In the genomic region with DNA sequence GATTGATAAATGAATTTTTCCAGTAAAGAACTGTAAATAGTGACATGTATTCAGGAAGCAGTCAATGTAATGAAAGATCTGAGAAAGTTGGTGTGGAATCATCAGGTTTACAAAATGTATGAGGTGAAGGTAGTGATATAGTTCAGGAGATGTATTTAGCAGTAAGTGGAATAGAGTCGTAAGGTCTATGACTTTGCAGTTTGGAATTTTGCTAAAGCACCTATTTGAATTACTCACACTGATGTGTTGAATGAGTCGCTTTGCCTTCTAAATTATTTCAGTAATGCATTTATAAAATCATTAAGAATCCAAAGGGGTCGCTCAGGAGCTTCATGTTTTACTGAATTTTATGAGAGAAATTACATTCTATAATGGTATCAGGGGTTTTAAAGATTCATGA, we compare ENCODE assay signal across 9 cellular contexts.
"Had no signal": no experiment of that assay in that cellular context is flagged by ENCODE, and none has a peak within 500 bp of the region (broad histone marks: within the 10 kb centered on the region; RNA-seq: fewer than 3 reads in every experiment).

No MANE protein-coding gene starts in this region.

- H3K4me3 ChIP-seq: esophagus squamous epithelium, lower lobe of right lung, psoas muscle had no signal

- FAIRE-seq: colon had no signal

- DNase-seq: activated naive CD4-positive, alpha-beta T cell treated with Interleukin-2 at 50 U/mL for 16 hours; aorta; esophagus squamous epithelium; glutamatergic neuron; left colon; lower lobe of right lung; psoas muscle; stimulated activated naive CD8-positive, alpha-beta T cell treated with anti-CD3 and anti-CD28 coated beads, Interleukin-15, amount 100 ng/mL, for 72 hours had no signal
